ENCODE assay signal across 8 cellular contexts in genomic region chr10:52314822-52315552, GRCh38. TPM values are rescaled to one million over a fixed set of nuclear protein-coding genes. Genes with fewer than 3 reads are reported as not detected.
DNase-seq lines count a peak whose midpoint lies in the region; ATAC-seq and TF ChIP-seq lines count a peak whose summit lies in the region.

No MANE protein-coding gene starts in this region.

- peak overlapping the region; percentile 87 for H3K9ac ChIP-seq in PC-3 (ENCODE audit: low read length)

- H3K27me3 Mint-ChIP-seq in Calu3 (ENCODE audit: unreplicated experiment) = no peaks in the 10 kb centered on the region

- H3K4me1 ChIP-seq in PC-3 (ENCODE audit: insufficient read depth, low read length) = peaks cover 54% of the 10 kb centered on the region
- no peaks in the 10 kb centered on the region for H3K4me1 ChIP-seq in effector memory CD4-positive, alpha-beta T cell (ENCODE audit: control insufficient read depth, insufficient read depth, low read length, poor library complexity, severe bottlenecking)

- peak; percentile 1 for ATAC-seq in PC-3
- peak; percentile 14 for ATAC-seq in omental fat pad (ENCODE audit: low FRiP score)
- ATAC-seq in GM19023 (IDR thresholded peaks at IDR 0.05; ENCODE audit: unreplicated experiment) = no peak

- peak overlapping the region; percentile 87 for H3K27ac Mint-ChIP-seq in Calu3 (ENCODE audit: unreplicated experiment)

- peak overlapping the region; percentile 82 for H3K27ac ChIP-seq in PC-3 (ENCODE audit: low read length)
- H3K27ac ChIP-seq in effector memory CD4-positive, alpha-beta T cell (ENCODE audit: insufficient read depth, low read length, poor library complexity, severe bottlenecking) = no peak overlapping the region

- intact Hi-C loops in Calu3 (cut with micrococcal nuclease; ENCODE audit: unreplicated experiment) = loop anchor here (1.0 kb wide), 2 partner anchors 128 to 174 kb away; no protein-coding TSS in a partner anchor
- intact Hi-C loops in PC-3 (cut with micrococcal nuclease) = loop anchor here (1.0 to 2.0 kb wide), 7 partner anchors 94 to 258 kb away; no protein-coding TSS in a partner anchor

- H3K9me3 Mint-ChIP-seq in Calu3 (ENCODE audit: low read depth, unreplicated experiment) = no peaks in the 10 kb centered on the region

- H3K4me3 ChIP-seq in PC-3 (ENCODE audit: low read length) (peak overlapping the region; percentile 76), fibroblast of pulmonary artery (replicated peaks; ENCODE audit: low read depth, low read length) (peak overlapping the region; percentile 84)
- no peak overlapping the region for H3K4me3 ChIP-seq in effector memory CD4-positive, alpha-beta T cell (ENCODE audit: insufficient read depth, low read depth, low read length, poor library complexity, severe bottlenecking)

- POLR2A ChIA-PET in PC-3 (lab: Charles Lee; ENCODE audit: unreplicated experiment) = interaction anchor here (0.6 to 2.8 kb wide), 9 partner anchors 20 to 934 kb away, joined by 3 to 27 read pairs (median 7); no protein-coding TSS in a partner anchor

- no peaks in the 10 kb centered on the region for H3K9me3 ChIP-seq in PC-3 (ENCODE audit: low read length)
- no peaks in the 10 kb centered on the region for H3K9me3 ChIP-seq in effector memory CD4-positive, alpha-beta T cell (ENCODE audit: control insufficient read depth, low read length)

- H3K4me2 ChIP-seq in PC-3 (ENCODE audit: low read length) = peak overlapping the region; percentile 80

- peaks cover 28% of the 10 kb centered on the region for H3K4me1 Mint-ChIP-seq in Calu3 (ENCODE audit: low read depth, unreplicated experiment)

- CTCF ChIA-PET in Calu3 (lab: Charles Lee) (interaction anchor here (0.7 to 4.1 kb wide), 6 partner anchors 14 to 329 kb away, joined by 3 to 70 read pairs (median 5); no protein-coding TSS in a partner anchor), PC-3 (lab: Charles Lee) (interaction anchor here (0.9 to 3.3 kb wide), 5 partner anchors 19 to 252 kb away, joined by 4 to 56 read pairs (median 37); no protein-coding TSS in a partner anchor)

- H4K20me1 ChIP-seq in PC-3 (ENCODE audit: low read length) = peaks cover 9% of the 10 kb centered on the region

- peak; percentile 30 for DNase-seq in Calu3
- DNase-seq in PC-3 = peak; percentile 80
- DNase-seq in fibroblast of pulmonary artery (ENCODE audit: low read depth) = peak; percentile 42
- DNase-seq in omental fat pad (ENCODE audit: low spot score) = no peak
- no peak for DNase-seq in stimulated activated CD4-positive, alpha-beta T cell treated with anti-CD3 and anti-CD28 coated beads, Interleukin-2, amount 100 ng/mL, for 48 hours
- DNase-seq in effector memory CD4-positive, alpha-beta T cell = no peak
- no peak for DNase-seq in foreskin melanocyte

- BruUV-seq in Calu3 (replicated peaks; lab: Mats Ljungman, UMichigan) = no TSS peak
- no TSS peak for BruUV-seq in PC-3 (replicated peaks; lab: Mats Ljungman, UMichigan)

- TF ChIP-seq CTCF in Calu3 (IDR thresholded peaks at IDR 0.05; ENCODE audit: unreplicated experiment) (no peak), PC-3 (conservative IDR thresholded peaks at IDR 0.05; ENCODE audit: low read depth, low read length) (no peak), fibroblast of pulmonary artery (IDR thresholded peaks at IDR 0.05; ENCODE audit: low read length, missing control alignments) (no peak), omental fat pad (IDR thresholded peaks at IDR 0.05) (no peak)

- peak overlapping the region; percentile 87 for H3K4me3 Mint-ChIP-seq in Calu3 (ENCODE audit: low read depth, unreplicated experiment)

- H3K36me3 ChIP-seq in PC-3 (ENCODE audit: low read depth, low read length) = peaks cover 39% of the 10 kb centered on the region
- no peaks in the 10 kb centered on the region for H3K36me3 ChIP-seq in effector memory CD4-positive, alpha-beta T cell (ENCODE audit: control insufficient read depth, insufficient read depth, low read length)

- peaks cover 65% of the 10 kb centered on the region for H3K36me3 Mint-ChIP-seq in Calu3 (ENCODE audit: insufficient read depth, unreplicated experiment)

- H3K79me2 ChIP-seq in PC-3 (ENCODE audit: low read length) = peaks cover 67% of the 10 kb centered on the region

- no peaks in the 10 kb centered on the region for H3K27me3 ChIP-seq in PC-3 (ENCODE audit: low read length)
- H3K27me3 ChIP-seq in effector memory CD4-positive, alpha-beta T cell (replicated peaks; ENCODE audit: control insufficient read depth, insufficient read depth, low read length, poor library complexity, severe bottlenecking) = no peaks in the 10 kb centered on the region

- H3F3A ChIP-seq in PC-3 (ENCODE audit: low read length, unreplicated experiment) = peaks cover 47% of the 10 kb centered on the region

- no peaks in the 10 kb centered on the region for H3K9me2 ChIP-seq in PC-3 (replicated peaks; ENCODE audit: low read length)

- H2AFZ ChIP-seq in PC-3 (ENCODE audit: low read length) = peak overlapping the region; percentile 73

RNA-seq across cellular contexts. Expression of gene DKK1, which starts 0.9 kb away (rescaled TPM):
- total RNA-seq in Calu3 (2022) (122 and 145 TPM in 2 replicates), PC-3 (2014; rRNA removed) (1,187 and 1,592 TPM in 2 replicates), omental fat pad (10 to 100 TPM in 1 of 4 donors, 1 to 10 TPM in 3; 3.5 to 13.3 (median 6.0) TPM)

Comparison
In these comparisons a context has a peak if more than half of its experiments do, and no peak if none do; other contexts are left out.
1. DNase-seq: peak in Calu3 (single experiment), PC-3 (single experiment) and fibroblast of pulmonary artery (single experiment); none in omental fat pad (single experiment), stimulated activated CD4-positive, alpha-beta T cell treated with anti-CD3 and anti-CD28 coated beads, Interleukin-2, amount 100 ng/mL, for 48 hours (0 of 2), effector memory CD4-positive, alpha-beta T cell (0 of 3) and foreskin melanocyte (single experiment).